ENCODE assay signal across 23 cellular contexts in genomic region chr17:28482551-28483199, GRCh38. TPM values are rescaled to one million over a fixed set of nuclear protein-coding genes. Genes with fewer than 3 reads are reported as not detected.
"Had no signal": no experiment of that assay in that cellular context is flagged by ENCODE, and none has a peak within 500 bp of the region (broad histone marks: within the 10 kb centered on the region; RNA-seq: fewer than 3 reads in every experiment).

No MANE protein-coding gene starts in this region.

- H3K4me1 Mint-ChIP-seq: memory B cell had no signal

- H3K36me3 ChIP-seq: ascending aorta, left ventricle myocardium inferior, right atrium auricular region had no signal

- FAIRE-seq: bronchial epithelial cell had no signal

- H3K4me3 Mint-ChIP-seq: activated T-helper 17 cell treated with anti-CD3 and anti-CD28 coated beads, Interleukin-2, amount 50 U/mL, for 72 hours; memory B cell; natural killer cell treated with Interleukin-12 subunit alpha and Interleukin-12 subunit beta and Interleukin-15 and Interleukin-18, amount 100 ng/mL, for 72 hours; stimulated activated naive B cell treated with anti-CD40 and anti-IgM and Interleukin-4, amounts not matched to agents 10 μg/mL and 1 μg/mL and 100 μg/mL, for 72 hours; T-helper 2 cell treated with Interferon-gamma antibody and Interleukin-4, amounts not matched to agents 5 μg/mL and 100 μg/mL, for 36 hours; type B pancreatic cell had no signal

- H3K9me3 ChIP-seq: ascending aorta, left ventricle myocardium inferior, right atrium auricular region had no signal

- H3K27me3 Mint-ChIP-seq: type B pancreatic cell had no signal

- H3K27me3 ChIP-seq: ascending aorta, right atrium auricular region had no signal

- H3K9me3 Mint-ChIP-seq: activated T-helper 17 cell treated with anti-CD3 and anti-CD28 coated beads, Interleukin-2, amount 50 U/mL, for 72 hours; memory B cell; natural killer cell treated with Interleukin-12 subunit alpha and Interleukin-12 subunit beta and Interleukin-15 and Interleukin-18, amount 100 ng/mL, for 72 hours; stimulated activated naive B cell treated with anti-CD40 and anti-IgM and Interleukin-4, amounts not matched to agents 10 μg/mL and 1 μg/mL and 100 μg/mL, for 72 hours; T-helper 2 cell treated with Interferon-gamma antibody and Interleukin-4, amounts not matched to agents 5 μg/mL and 100 μg/mL, for 36 hours; type B pancreatic cell had no signal

- ATAC-seq: activated CD4-positive, CD25-positive, alpha-beta regulatory T cell treated with anti-CD3 and anti-CD28 coated beads, Interleukin-2, amount 50 U/mL, for 24 hours; activated T-helper 17 cell treated with anti-CD3 and anti-CD28 coated beads, Interleukin-2, amount 50 U/mL, for 72 hours; natural killer cell treated with Interleukin-12 subunit alpha and Interleukin-12 subunit beta and Interleukin-15 and Interleukin-18, amount 100 ng/mL, for 72 hours; stimulated activated naive B cell treated with anti-CD40 and anti-IgM and Interleukin-4, amounts not matched to agents 10 μg/mL and 1 μg/mL and 100 μg/mL, for 72 hours had no signal

- DNase-seq: activated CD4-positive, alpha-beta T cell treated with anti-CD3 and anti-CD28 coated beads, Interleukin-2, amount 50 U/mL, for 4 hours; activated naive CD4-positive, alpha-beta T cell treated with Interleukin-2 at 50 U/mL for 16 hours; activated T-cell treated with anti-CD3 and anti-CD28 coated beads for 4 hours; dermis blood vessel endothelial cell; islet precursor cell; left ventricle myocardium inferior; stimulated activated CD4-positive, alpha-beta T cell treated with anti-CD3 and anti-CD28 coated beads, Interleukin-15, amount 100 ng/mL, for 24 hours; stimulated activated CD4-positive, alpha-beta T cell treated with anti-CD3 and anti-CD28 coated beads, Interleukin-4, amount 100 ng/mL, for 1 hour; stimulated activated naive B cell treated with anti-CD40 and anti-IgM and Interleukin-4, amounts not matched to agents 10 μg/mL and 1 μg/mL and 100 μg/mL, for 72 hours; SW 1271 had no signal

- H3K4me1 ChIP-seq: ascending aorta, left ventricle myocardium inferior, right atrium auricular region had no signal

- H3K27ac ChIP-seq: ascending aorta, epithelial cell of prostate, left ventricle myocardium inferior, right atrium auricular region had no signal

- H3K4me3 ChIP-seq: ascending aorta, left ventricle myocardium inferior, right atrium auricular region had no signal

- H3K36me3 Mint-ChIP-seq: memory B cell; natural killer cell treated with Interleukin-12 subunit alpha and Interleukin-12 subunit beta and Interleukin-15 and Interleukin-18, amount 100 ng/mL, for 72 hours; stimulated activated naive B cell treated with anti-CD40 and anti-IgM and Interleukin-4, amounts not matched to agents 10 μg/mL and 1 μg/mL and 100 μg/mL, for 72 hours; type B pancreatic cell had no signal

- H3K27ac Mint-ChIP-seq: activated T-helper 17 cell treated with anti-CD3 and anti-CD28 coated beads, Interleukin-2, amount 50 U/mL, for 72 hours; memory B cell; natural killer cell treated with Interleukin-12 subunit alpha and Interleukin-12 subunit beta and Interleukin-15 and Interleukin-18, amount 100 ng/mL, for 72 hours; stimulated activated naive B cell treated with anti-CD40 and anti-IgM and Interleukin-4, amounts not matched to agents 10 μg/mL and 1 μg/mL and 100 μg/mL, for 72 hours; T-helper 2 cell treated with Interferon-gamma antibody and Interleukin-4, amounts not matched to agents 5 μg/mL and 100 μg/mL, for 36 hours; type B pancreatic cell had no signal

RNA-seq across cellular contexts. Expression of gene SLC13A2, which starts 9.2 kb away (rescaled TPM):
- total RNA-seq: activated T-helper 17 cell treated with anti-CD3 and anti-CD28 coated beads, Interleukin-2, amount 50 U/mL, for 72 hours; ascending aorta; bronchial epithelial cell; cerebellum; dermis blood vessel endothelial cell; left ventricle myocardium inferior; natural killer cell treated with Interleukin-12 subunit alpha and Interleukin-12 subunit beta and Interleukin-15 and Interleukin-18, amount 100 ng/mL, for 72 hours; right atrium auricular region; skeletal muscle tissue had no signal

RNA-seq across cellular contexts. Expression of gene FOXN1, which starts 23.5 kb away (rescaled TPM):
- total RNA-seq: activated T-helper 17 cell treated with anti-CD3 and anti-CD28 coated beads, Interleukin-2, amount 50 U/mL, for 72 hours; ascending aorta; bronchial epithelial cell; cerebellum; dermis blood vessel endothelial cell; left ventricle myocardium inferior; natural killer cell treated with Interleukin-12 subunit alpha and Interleukin-12 subunit beta and Interleukin-15 and Interleukin-18, amount 100 ng/mL, for 72 hours; posterior vena cava; right atrium auricular region; skeletal muscle tissue had no signal
